ENCODE assay signal across 8 cellular contexts in genomic region chr1:200979574-200980451, GRCh38. TPM values are rescaled to one million over a fixed set of nuclear protein-coding genes. Genes with fewer than 3 reads are reported as not detected.
DNase-seq lines count a peak whose midpoint lies in the region; ATAC-seq and TF ChIP-seq lines count a peak whose summit lies in the region.

No MANE protein-coding gene starts in this region.

- no peaks in the 10 kb centered on the region for H3K9me3 ChIP-seq in right lobe of liver

- H3K27ac ChIP-seq in right lobe of liver, result no peak overlapping the region

- TF ChIP-seq CTCF in right lobe of liver (IDR thresholded peaks at IDR 0.05), result peak; percentile 34 to 51 (median 42)

- ATAC-seq in SK-N-SH treated with all-trans-retinoic acid at 6 μM for 48 hours (peak; percentile 55), right lobe of liver (peak; percentile 16 to 76 (median 58)), HG03521 (IDR thresholded peaks at IDR 0.05; ENCODE audit: unreplicated experiment) (no peak)
- peak; percentile 65 to 72 for ATAC-seq in stimulated activated naive B cell treated with anti-CD40 and anti-IgM and Interleukin-4, amounts not matched to agents 10 μg/mL and 1 μg/mL and 100 μg/mL, for 72 hours (replicated peaks)

- POLR2A ChIA-PET in HEK293T (lab: Yijun Ruan, JAX), result no interaction called here

- H3K27ac Mint-ChIP-seq in stimulated activated naive B cell treated with anti-CD40 and anti-IgM and Interleukin-4, amounts not matched to agents 10 μg/mL and 1 μg/mL and 100 μg/mL, for 72 hours, result no peak overlapping the region

- WGBS in right lobe of liver (ENCODE audit: insufficient coverage, low coverage, low lambda C conversion rate, missing lambda C conversion rate), result 82% methylated on average over 10 of the region's 13 CpGs

- intact Hi-C loops in right lobe of liver (cut with DNase I), result loop anchor here in 1 of 2 donors (10.0 kb wide), 1 partner anchor 135 kb away; the partner anchor contains the start of gene CACNA1S

- H3K27me3 Mint-ChIP-seq in stimulated activated naive B cell treated with anti-CD40 and anti-IgM and Interleukin-4, amounts not matched to agents 10 μg/mL and 1 μg/mL and 100 μg/mL, for 72 hours, result no peaks in the 10 kb centered on the region

- H3K4me1 Mint-ChIP-seq in stimulated activated naive B cell treated with anti-CD40 and anti-IgM and Interleukin-4, amounts not matched to agents 10 μg/mL and 1 μg/mL and 100 μg/mL, for 72 hours, result no peaks in the 10 kb centered on the region

- H3K9me3 Mint-ChIP-seq in stimulated activated naive B cell treated with anti-CD40 and anti-IgM and Interleukin-4, amounts not matched to agents 10 μg/mL and 1 μg/mL and 100 μg/mL, for 72 hours, result no peaks in the 10 kb centered on the region

- DNase-seq in CMK (ENCODE audit: low read depth), result peak; percentile 50
- peak; percentile 82 for DNase-seq in HEK293T (ENCODE audit: extremely low spot score)
- peak; percentile 65 for DNase-seq in activated naive CD4-positive, alpha-beta T cell treated with anti-CD3 and anti-CD28 coated beads, Interleukin-2, amount 50 U/mL, for 16 hours
- DNase-seq in right lobe of liver, result peak in 1 of 3 donors; percentile 36
- DNase-seq in stimulated activated naive B cell treated with anti-CD40 and anti-IgM and Interleukin-4, amounts not matched to agents 10 μg/mL and 1 μg/mL and 100 μg/mL, for 72 hours, result no peak
- DNase-seq in epidermal melanocyte (ENCODE audit: insufficient read length, low spot score), result no peak

- H3K36me3 Mint-ChIP-seq in stimulated activated naive B cell treated with anti-CD40 and anti-IgM and Interleukin-4, amounts not matched to agents 10 μg/mL and 1 μg/mL and 100 μg/mL, for 72 hours, result peaks cover 39 to 65% of the 10 kb centered on the region in 2 donors

- peaks cover 0 to 3% (median 0%) of the 10 kb centered on the region in 4 donors for H3K36me3 ChIP-seq in right lobe of liver

- H3K27me3 ChIP-seq in right lobe of liver, result no peaks in the 10 kb centered on the region

- no peak for TF ChIP-seq POLR2A in right lobe of liver (IDR thresholded peaks at IDR 0.05)

- CTCF ChIA-PET in HEK293T (lab: Yijun Ruan, JAX), result interaction anchor here (0.5 to 1.9 kb wide), 30 partner anchors 8 to 143 kb away, joined by 3 to 14 read pairs (median 5); no protein-coding TSS in a partner anchor

- H3K4me3 Mint-ChIP-seq in stimulated activated naive B cell treated with anti-CD40 and anti-IgM and Interleukin-4, amounts not matched to agents 10 μg/mL and 1 μg/mL and 100 μg/mL, for 72 hours, result no peak overlapping the region

- no peaks in the 10 kb centered on the region for H3K4me1 ChIP-seq in right lobe of liver

- no peak overlapping the region for H3K4me3 ChIP-seq in right lobe of liver

TF ChIP-seq in HEK293T, 16 proteins besides CTCF, POLR2A, EP300 and RAD21:
- peak; percentile 63 for TF ChIP-seq PKNOX1 (IDR thresholded peaks at IDR 0.05)
- TF ChIP-seq SUZ12 (IDR thresholded peaks at IDR 0.05), result no peak
- TF ChIP-seq L3MBTL2 (conservative IDR thresholded peaks at IDR 0.05), result no peak

TF ChIP-seq in SK-N-SH treated with all-trans-retinoic acid at 6 μM for 48 hours, 23 proteins besides CTCF, POLR2A, EP300 and RAD21:
- TF ChIP-seq TCF4 (CRISPR knock-in tag; IDR thresholded peaks at IDR 0.05; ENCODE audit: borderline replicate concordance) (no peak), SNAI2 (CRISPR knock-in tag; IDR thresholded peaks at IDR 0.05) (no peak), OSR1 (CRISPR knock-in tag; IDR thresholded peaks at IDR 0.05) (no peak), ZFP3 (CRISPR knock-in tag; IDR thresholded peaks at IDR 0.05) (no peak), TOX (CRISPR knock-in tag; IDR thresholded peaks at IDR 0.05; ENCODE audit: borderline replicate concordance) (no peak), ZNF8 (CRISPR knock-in tag; IDR thresholded peaks at IDR 0.05) (no peak), ZFP30 (CRISPR knock-in tag; IDR thresholded peaks at IDR 0.05) (no peak), ISL1 (CRISPR knock-in tag; IDR thresholded peaks at IDR 0.05) (no peak), ZC3H10 (CRISPR knock-in tag; IDR thresholded peaks at IDR 0.05) (no peak), RARB (CRISPR knock-in tag; IDR thresholded peaks at IDR 0.05) (no peak), BACH2 (CRISPR knock-in tag; IDR thresholded peaks at IDR 0.05; ENCODE audit: borderline replicate concordance) (no peak), ESRRG (CRISPR knock-in tag; IDR thresholded peaks at IDR 0.05) (no peak), PPARA (CRISPR knock-in tag; IDR thresholded peaks at IDR 0.05; ENCODE audit: borderline replicate concordance) (no peak), ZNF565 (CRISPR knock-in tag; conservative IDR thresholded peaks at IDR 0.05; ENCODE audit: low read depth) (no peak)
- TF ChIP-seq, protein P1, sequence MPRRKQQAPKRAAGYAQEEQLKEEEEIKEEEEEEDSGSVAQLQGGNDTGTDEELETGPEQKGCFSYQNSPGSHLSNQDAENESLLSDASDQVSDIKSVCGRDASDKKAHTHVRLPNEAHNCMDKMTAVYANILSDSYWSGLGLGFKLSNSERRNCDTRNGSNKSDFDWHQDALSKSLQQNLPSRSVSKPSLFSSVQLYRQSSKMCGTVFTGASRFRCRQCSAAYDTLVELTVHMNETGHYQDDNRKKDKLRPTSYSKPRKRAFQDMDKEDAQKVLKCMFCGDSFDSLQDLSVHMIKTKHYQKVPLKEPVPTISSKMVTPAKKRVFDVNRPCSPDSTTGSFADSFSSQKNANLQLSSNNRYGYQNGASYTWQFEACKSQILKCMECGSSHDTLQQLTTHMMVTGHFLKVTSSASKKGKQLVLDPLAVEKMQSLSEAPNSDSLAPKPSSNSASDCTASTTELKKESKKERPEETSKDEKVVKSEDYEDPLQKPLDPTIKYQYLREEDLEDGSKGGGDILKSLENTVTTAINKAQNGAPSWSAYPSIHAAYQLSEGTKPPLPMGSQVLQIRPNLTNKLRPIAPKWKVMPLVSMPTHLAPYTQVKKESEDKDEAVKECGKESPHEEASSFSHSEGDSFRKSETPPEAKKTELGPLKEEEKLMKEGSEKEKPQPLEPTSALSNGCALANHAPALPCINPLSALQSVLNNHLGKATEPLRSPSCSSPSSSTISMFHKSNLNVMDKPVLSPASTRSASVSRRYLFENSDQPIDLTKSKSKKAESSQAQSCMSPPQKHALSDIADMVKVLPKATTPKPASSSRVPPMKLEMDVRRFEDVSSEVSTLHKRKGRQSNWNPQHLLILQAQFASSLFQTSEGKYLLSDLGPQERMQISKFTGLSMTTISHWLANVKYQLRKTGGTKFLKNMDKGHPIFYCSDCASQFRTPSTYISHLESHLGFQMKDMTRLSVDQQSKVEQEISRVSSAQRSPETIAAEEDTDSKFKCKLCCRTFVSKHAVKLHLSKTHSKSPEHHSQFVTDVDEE (CRISPR knock-in tag; IDR thresholded peaks at IDR 0.05), result no peak
- TF ChIP-seq, protein P2, sequence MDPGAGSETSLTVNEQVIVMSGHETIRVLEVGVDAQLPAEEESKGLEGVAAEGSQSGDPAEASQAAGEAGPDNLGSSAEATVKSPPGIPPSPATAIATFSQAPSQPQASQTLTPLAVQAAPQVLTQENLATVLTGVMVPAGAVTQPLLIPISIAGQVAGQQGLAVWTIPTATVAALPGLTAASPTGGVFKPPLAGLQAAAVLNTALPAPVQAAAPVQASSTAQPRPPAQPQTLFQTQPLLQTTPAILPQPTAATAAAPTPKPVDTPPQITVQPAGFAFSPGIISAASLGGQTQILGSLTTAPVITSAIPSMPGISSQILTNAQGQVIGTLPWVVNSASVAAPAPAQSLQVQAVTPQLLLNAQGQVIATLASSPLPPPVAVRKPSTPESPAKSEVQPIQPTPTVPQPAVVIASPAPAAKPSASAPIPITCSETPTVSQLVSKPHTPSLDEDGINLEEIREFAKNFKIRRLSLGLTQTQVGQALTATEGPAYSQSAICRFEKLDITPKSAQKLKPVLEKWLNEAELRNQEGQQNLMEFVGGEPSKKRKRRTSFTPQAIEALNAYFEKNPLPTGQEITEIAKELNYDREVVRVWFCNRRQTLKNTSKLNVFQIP (CRISPR knock-in tag; IDR thresholded peaks at IDR 0.05; ENCODE audit: borderline replicate concordance, low read depth), result no peak
TF ChIP-seq in SK-N-SH treated with all-trans-retinoic acid at 6 μM for 48 hours: peak in this region for 0.

RNA-seq across cellular contexts. Expression of gene KIF21B, which starts 43.7 kb away (rescaled TPM):
- 1 to 10 TPM in 4 of 6 experiments, under 1 TPM in 2; 0.75 to 4.4 (median 1.4) TPM for total RNA-seq in right lobe of liver

Comparison
In these comparisons a context has a peak if more than half of its experiments do, and no peak if none do; other contexts are left out.
1. DNase-seq: peak in CMK (single experiment), HEK293T (single experiment) and activated naive CD4-positive, alpha-beta T cell treated with anti-CD3 and anti-CD28 coated beads, Interleukin-2, amount 50 U/mL, for 16 hours (single experiment); none in stimulated activated naive B cell treated with anti-CD40 and anti-IgM and Interleukin-4, amounts not matched to agents 10 μg/mL and 1 μg/mL and 100 μg/mL, for 72 hours (single experiment) and epidermal melanocyte (single experiment).